ENCODE assay signal across 25 cellular contexts in the genomic region with DNA sequence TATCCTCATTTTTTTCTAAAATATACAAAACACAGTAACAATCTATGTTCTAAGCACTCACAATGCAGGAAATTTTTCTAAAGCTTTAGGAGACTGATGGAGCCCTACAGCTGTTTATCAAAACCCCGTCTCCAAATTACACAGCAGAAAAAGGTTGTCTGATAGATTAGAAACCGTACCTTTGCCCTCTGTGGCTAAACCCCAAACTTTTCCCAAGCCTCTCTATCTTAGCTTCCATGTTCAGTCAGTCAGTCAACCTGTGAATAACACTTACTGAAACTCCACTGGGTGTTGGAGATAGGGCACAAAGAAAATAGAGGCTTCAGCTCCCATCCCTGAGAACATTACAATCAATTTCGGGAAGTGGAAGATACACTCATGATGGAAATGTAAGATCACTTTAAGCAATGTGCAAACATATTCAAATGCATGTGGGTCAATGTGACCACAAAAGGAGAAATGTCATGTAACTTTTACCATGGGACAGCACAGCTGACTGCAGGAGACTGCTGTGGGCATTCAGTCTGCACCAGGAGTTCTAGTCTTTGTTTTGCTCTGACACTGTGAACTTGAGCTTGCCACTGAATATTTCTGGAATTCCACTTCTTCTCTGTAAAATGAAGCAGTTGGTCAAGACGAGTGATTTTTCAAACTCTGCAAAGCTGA.
DNase-seq lines count a peak whose midpoint lies in the region; ATAC-seq, FAIRE-seq and TF ChIP-seq lines count a peak whose summit lies in the region.
"Had no signal": no experiment of that assay in that cellular context is flagged by ENCODE, and none has a peak within 500 bp of the region (broad histone marks: within the 10 kb centered on the region; RNA-seq: fewer than 3 reads in every experiment).

No MANE protein-coding gene starts in this region.

- no peaks in the 10 kb centered on the region; the same call in 2 of the 3 replicates for H3K9me3 Mint-ChIP-seq in GM23338

- H3K9me3 ChIP-seq in keratinocyte (ENCODE audit: control insufficient read depth, low read depth, low read length) (no peaks in the 10 kb centered on the region), tibial artery (peaks cover 0 to 3% (median 0%) of the 10 kb centered on the region in 3 donors), thyroid gland (no peaks in the 10 kb centered on the region)
- H3K9me3 ChIP-seq: A549, HAP-1, SK-N-SH had no signal

- no peak overlapping the region for H3K4me3 Mint-ChIP-seq in GM23338
- H3K4me3 Mint-ChIP-seq: B cell, CD14-positive monocyte had no signal

- H3K27ac Mint-ChIP-seq in GM23338: peak overlapping the region; percentile 52; the same call in 1 of the 2 replicates
- H3K27ac Mint-ChIP-seq: B cell had no signal

- H3K27me3 ChIP-seq in GM23338 (ENCODE audit: insufficient read depth): no peaks in the 10 kb centered on the region
- no peaks in the 10 kb centered on the region for H3K27me3 ChIP-seq in keratinocyte (ENCODE audit: control insufficient read depth, extremely low read depth, insufficient read depth, low read length)
- no peaks in the 10 kb centered on the region for H3K27me3 ChIP-seq in tibial artery
- no peaks in the 10 kb centered on the region for H3K27me3 ChIP-seq in thyroid gland

- no peak for ATAC-seq in GM23338
- ATAC-seq: A549 had no signal

- TF ChIP-seq CTCF in GM23338 (conservative IDR thresholded peaks at IDR 0.05; ENCODE audit: low read depth in 2 of 2) (no peak), keratinocyte (optimal IDR thresholded peaks at IDR 0.05 in 1 of 3, IDR thresholded peaks at IDR 0.05 in 1 of 3, conservative IDR thresholded peaks at IDR 0.05 in 1 of 3; ENCODE audit: extremely low read depth in 1 of 3, insufficient read depth in 2 of 3, low read length in 3 of 3) (no peak), tibial artery (IDR thresholded peaks at IDR 0.05) (no peak), thyroid gland (IDR thresholded peaks at IDR 0.05) (no peak)

- no peak for DNase-seq in GM23338 (ENCODE audit: low spot score)
- DNase-seq in NOMO-1 treated with DMSO at 0.1 percent for 48 hours (lab: John Stamatoyannopoulos, UW; ENCODE audit: unreplicated experiment): peak; percentile 54
- no peak for DNase-seq in keratinocyte (ENCODE audit: low read depth, low spot score)
- DNase-seq in myocyte (ENCODE audit: low read depth): peak; percentile 25
- no peak for DNase-seq in dedifferentiated amniotic fluid mesenchymal stem cell (ENCODE audit: extremely low spot score)
- no peak for DNase-seq in tibial artery
- no peak for DNase-seq in HK-2 (ENCODE audit: unreplicated experiment)
- no peak for DNase-seq in thyroid gland
- DNase-seq: DND-41, GM23248, KG1, NCI-H1694, NCI-H2081, NCI-H2171, NCI-H345, NCI-H524, NCI-H774, SIG-M5, SK-N-SH had no signal

- H3K9ac ChIP-seq in keratinocyte (ENCODE audit: control insufficient read depth, extremely low read depth, insufficient read depth, low read length): no peak overlapping the region
- H3K9ac ChIP-seq: GM23248, SK-N-SH had no signal

- H3F3A ChIP-seq in GM23338 (replicated peaks; ENCODE audit: low read depth): no peaks in the 10 kb centered on the region

- H3K4me2 ChIP-seq in GM23338: no peak overlapping the region
- no peak overlapping the region for H3K4me2 ChIP-seq in keratinocyte (ENCODE audit: control insufficient read depth, extremely low read depth, insufficient read depth, low read depth, low read length)
- H3K4me2 ChIP-seq: A549, SK-N-SH had no signal

- H3K27me3 Mint-ChIP-seq in GM23338 (ENCODE audit: insufficient read depth, low read depth, poor library complexity): no peaks in the 10 kb centered on the region
- H3K27me3 Mint-ChIP-seq: B cell had no signal

- no peak for TF ChIP-seq POLR2A in thyroid gland (IDR thresholded peaks at IDR 0.05)

- no peaks in the 10 kb centered on the region for H3K9me1 ChIP-seq in keratinocyte (ENCODE audit: control insufficient read depth, extremely low read depth, insufficient read depth, low read length)

- H2AFZ ChIP-seq in GM23338: no peak overlapping the region
- H2AFZ ChIP-seq in keratinocyte (ENCODE audit: control insufficient read depth, low read length): no peak overlapping the region
- H2AFZ ChIP-seq: GM23248 had no signal

- H3K36me3 Mint-ChIP-seq in GM23338 (ENCODE audit: low read depth): no peaks in the 10 kb centered on the region
- H3K36me3 Mint-ChIP-seq: CD14-positive monocyte had no signal

- no peaks in the 10 kb centered on the region; the same call in 1 of the 2 replicates for H3K36me3 ChIP-seq in GM23338 (ENCODE audit: insufficient read depth)
- no peaks in the 10 kb centered on the region for H3K36me3 ChIP-seq in keratinocyte (ENCODE audit: control insufficient read depth in 2 of 2, extremely low read depth in 1 of 2, insufficient read depth in 2 of 2, low read length in 2 of 2)
- H3K36me3 ChIP-seq in tibial artery: no peaks in the 10 kb centered on the region
- H3K36me3 ChIP-seq in thyroid gland: no peaks in the 10 kb centered on the region
- H3K36me3 ChIP-seq: HAP-1 had no signal

- peaks cover 13% of the 10 kb centered on the region for H3K9me2 ChIP-seq in GM23338 (ENCODE audit: insufficient read depth)
- H3K9me2 ChIP-seq: SK-N-SH had no signal

- intact Hi-C loops in tibial artery (cut with DNase I; ENCODE audit: low total_unique reads): no loop called here
- intact Hi-C loops in thyroid gland (cut with DNase I): no loop called here

- H3K4me1 ChIP-seq in GM23338 (ENCODE audit: insufficient read depth) (no peaks in the 10 kb centered on the region), keratinocyte (ENCODE audit: control insufficient read depth, extremely low read depth, insufficient read depth, low read length) (no peaks in the 10 kb centered on the region), tibial artery (no peaks in the 10 kb centered on the region), thyroid gland (no peaks in the 10 kb centered on the region)
- H3K4me1 ChIP-seq: A549, HAP-1 had no signal

- H3K27ac ChIP-seq in GM23338 (ENCODE audit: low read depth) (no peak overlapping the region), keratinocyte (ENCODE audit: control insufficient read depth, insufficient read depth, low read length) (no peak overlapping the region), tibial artery (no peak overlapping the region), thyroid gland (no peak overlapping the region)
- H3K27ac ChIP-seq: A549, GM23248, RWPE1 had no signal

- H3K4me1 Mint-ChIP-seq in GM23338: peaks cover 26% of the 10 kb centered on the region
- H3K4me1 Mint-ChIP-seq: B cell had no signal

- FAIRE-seq in keratinocyte (lab: Jason Lieb, UNC): peak; percentile 17
- FAIRE-seq: A549, GM12891 had no signal

- no peaks in the 10 kb centered on the region for H4K20me1 ChIP-seq in GM23338 (replicated peaks; ENCODE audit: insufficient read depth)
- H4K20me1 ChIP-seq in keratinocyte (ENCODE audit: control insufficient read depth, extremely low read depth, insufficient read depth, low read length): no peaks in the 10 kb centered on the region

- dilution Hi-C loops in keratinocyte (cut with MboI; ENCODE audit: extremely low pct_ligation_motif_present, low sequenced_read_pairs): no loop called here

- no peaks in the 10 kb centered on the region for H3K79me2 ChIP-seq in GM23338 (replicated peaks; ENCODE audit: insufficient read depth)
- H3K79me2 ChIP-seq in keratinocyte (ENCODE audit: control insufficient read depth, insufficient read depth, low read length): no peaks in the 10 kb centered on the region

- H3K4me3 ChIP-seq in GM23338 (no peak overlapping the region), keratinocyte (ENCODE audit: control insufficient read depth in 2 of 3, extremely low read depth in 1 of 3, insufficient read depth in 2 of 3, low read depth in 1 of 3, low read length in 3 of 3) (no peak overlapping the region), tibial artery (no peak overlapping the region), thyroid gland (replicated peaks in 1 of 3) (no peak overlapping the region)
- H3K4me3 ChIP-seq: A549, GM23248, HAP-1 had no signal

- 69 to 71% methylated on average over 4 of the region's 4 CpGs for WGBS in thyroid gland, 2 donors

TF ChIP-seq in GM23338, 12 proteins besides CTCF, POLR2A, EP300 and RAD21 (continues in another document):
- TF ChIP-seq, protein P1, sequence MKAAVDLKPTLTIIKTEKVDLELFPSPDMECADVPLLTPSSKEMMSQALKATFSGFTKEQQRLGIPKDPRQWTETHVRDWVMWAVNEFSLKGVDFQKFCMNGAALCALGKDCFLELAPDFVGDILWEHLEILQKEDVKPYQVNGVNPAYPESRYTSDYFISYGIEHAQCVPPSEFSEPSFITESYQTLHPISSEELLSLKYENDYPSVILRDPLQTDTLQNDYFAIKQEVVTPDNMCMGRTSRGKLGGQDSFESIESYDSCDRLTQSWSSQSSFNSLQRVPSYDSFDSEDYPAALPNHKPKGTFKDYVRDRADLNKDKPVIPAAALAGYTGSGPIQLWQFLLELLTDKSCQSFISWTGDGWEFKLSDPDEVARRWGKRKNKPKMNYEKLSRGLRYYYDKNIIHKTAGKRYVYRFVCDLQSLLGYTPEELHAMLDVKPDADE (IDR thresholded peaks at IDR 0.05): no peak
- TF ChIP-seq EZH2 (IDR thresholded peaks at IDR 0.05; ENCODE audit: low read depth, unreplicated experiment) (no peak), CREB1 (CRISPR knock-in tag; IDR thresholded peaks at IDR 0.05; ENCODE audit: low read depth) (no peak), ZNF331 (CRISPR knock-in tag; IDR thresholded peaks at IDR 0.05; ENCODE audit: low read depth) (no peak)
- TF ChIP-seq, protein P2, sequence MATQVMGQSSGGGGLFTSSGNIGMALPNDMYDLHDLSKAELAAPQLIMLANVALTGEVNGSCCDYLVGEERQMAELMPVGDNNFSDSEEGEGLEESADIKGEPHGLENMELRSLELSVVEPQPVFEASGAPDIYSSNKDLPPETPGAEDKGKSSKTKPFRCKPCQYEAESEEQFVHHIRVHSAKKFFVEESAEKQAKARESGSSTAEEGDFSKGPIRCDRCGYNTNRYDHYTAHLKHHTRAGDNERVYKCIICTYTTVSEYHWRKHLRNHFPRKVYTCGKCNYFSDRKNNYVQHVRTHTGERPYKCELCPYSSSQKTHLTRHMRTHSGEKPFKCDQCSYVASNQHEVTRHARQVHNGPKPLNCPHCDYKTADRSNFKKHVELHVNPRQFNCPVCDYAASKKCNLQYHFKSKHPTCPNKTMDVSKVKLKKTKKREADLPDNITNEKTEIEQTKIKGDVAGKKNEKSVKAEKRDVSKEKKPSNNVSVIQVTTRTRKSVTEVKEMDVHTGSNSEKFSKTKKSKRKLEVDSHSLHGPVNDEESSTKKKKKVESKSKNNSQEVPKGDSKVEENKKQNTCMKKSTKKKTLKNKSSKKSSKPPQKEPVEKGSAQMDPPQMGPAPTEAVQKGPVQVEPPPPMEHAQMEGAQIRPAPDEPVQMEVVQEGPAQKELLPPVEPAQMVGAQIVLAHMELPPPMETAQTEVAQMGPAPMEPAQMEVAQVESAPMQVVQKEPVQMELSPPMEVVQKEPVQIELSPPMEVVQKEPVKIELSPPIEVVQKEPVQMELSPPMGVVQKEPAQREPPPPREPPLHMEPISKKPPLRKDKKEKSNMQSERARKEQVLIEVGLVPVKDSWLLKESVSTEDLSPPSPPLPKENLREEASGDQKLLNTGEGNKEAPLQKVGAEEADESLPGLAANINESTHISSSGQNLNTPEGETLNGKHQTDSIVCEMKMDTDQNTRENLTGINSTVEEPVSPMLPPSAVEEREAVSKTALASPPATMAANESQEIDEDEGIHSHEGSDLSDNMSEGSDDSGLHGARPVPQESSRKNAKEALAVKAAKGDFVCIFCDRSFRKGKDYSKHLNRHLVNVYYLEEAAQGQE (IDR thresholded peaks at IDR 0.05; ENCODE audit: unreplicated experiment): no peak

Comparison
In these comparisons a context has a peak if more than half of its experiments do, and no peak if none do; other contexts are left out.
1. DNase-seq: peak in NOMO-1 treated with DMSO at 0.1 percent for 48 hours (single experiment) and myocyte (single experiment); none in GM23338 (single experiment), keratinocyte (single experiment), dedifferentiated amniotic fluid mesenchymal stem cell (single experiment), tibial artery (0 of 2), HK-2 (single experiment) and thyroid gland (0 of 2).